2 cellular contexts compared by ENCODE assay signal in the genomic region with DNA sequence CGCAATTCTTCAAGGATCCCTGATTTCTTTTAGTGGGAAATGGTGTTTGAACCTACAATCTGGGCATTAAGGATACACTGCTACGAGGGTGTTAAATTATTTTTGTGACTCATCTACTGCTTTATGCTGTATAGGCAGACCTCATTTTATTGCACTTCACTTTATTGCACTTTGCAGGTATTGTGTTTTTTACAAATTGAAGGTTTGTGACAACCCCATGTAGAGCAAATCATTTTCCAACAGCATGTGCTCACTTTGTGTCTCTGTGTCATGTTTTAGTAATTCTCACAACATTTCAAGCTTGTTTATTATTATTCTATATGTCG.
TF ChIP-seq lines count a peak whose summit lies in the region.

No MANE protein-coding gene starts in this region.

TF ChIP-seq in K562, 482 proteins besides CTCF, POLR2A, EP300 and RAD21:
- TF ChIP-seq ZNF311 (CRISPR knock-in tag; IDR thresholded peaks at IDR 0.05) (no peak), KDM1A (IDR thresholded peaks at IDR 0.05) (no peak), EHMT2 (IDR thresholded peaks at IDR 0.05) (no peak), CREM (IDR thresholded peaks at IDR 0.05; ENCODE audit: low read depth) (no peak), SAP30 (IDR thresholded peaks at IDR 0.05; ENCODE audit: borderline replicate concordance, insufficient read depth, low read depth, low read length, poor library complexity, severe bottlenecking) (no peak), CBX3 (IDR thresholded peaks at IDR 0.05; ENCODE audit: borderline replicate concordance in 1 of 2, low read length in 2 of 2) (no peak)
- TF ChIP-seq, protein P1, sequence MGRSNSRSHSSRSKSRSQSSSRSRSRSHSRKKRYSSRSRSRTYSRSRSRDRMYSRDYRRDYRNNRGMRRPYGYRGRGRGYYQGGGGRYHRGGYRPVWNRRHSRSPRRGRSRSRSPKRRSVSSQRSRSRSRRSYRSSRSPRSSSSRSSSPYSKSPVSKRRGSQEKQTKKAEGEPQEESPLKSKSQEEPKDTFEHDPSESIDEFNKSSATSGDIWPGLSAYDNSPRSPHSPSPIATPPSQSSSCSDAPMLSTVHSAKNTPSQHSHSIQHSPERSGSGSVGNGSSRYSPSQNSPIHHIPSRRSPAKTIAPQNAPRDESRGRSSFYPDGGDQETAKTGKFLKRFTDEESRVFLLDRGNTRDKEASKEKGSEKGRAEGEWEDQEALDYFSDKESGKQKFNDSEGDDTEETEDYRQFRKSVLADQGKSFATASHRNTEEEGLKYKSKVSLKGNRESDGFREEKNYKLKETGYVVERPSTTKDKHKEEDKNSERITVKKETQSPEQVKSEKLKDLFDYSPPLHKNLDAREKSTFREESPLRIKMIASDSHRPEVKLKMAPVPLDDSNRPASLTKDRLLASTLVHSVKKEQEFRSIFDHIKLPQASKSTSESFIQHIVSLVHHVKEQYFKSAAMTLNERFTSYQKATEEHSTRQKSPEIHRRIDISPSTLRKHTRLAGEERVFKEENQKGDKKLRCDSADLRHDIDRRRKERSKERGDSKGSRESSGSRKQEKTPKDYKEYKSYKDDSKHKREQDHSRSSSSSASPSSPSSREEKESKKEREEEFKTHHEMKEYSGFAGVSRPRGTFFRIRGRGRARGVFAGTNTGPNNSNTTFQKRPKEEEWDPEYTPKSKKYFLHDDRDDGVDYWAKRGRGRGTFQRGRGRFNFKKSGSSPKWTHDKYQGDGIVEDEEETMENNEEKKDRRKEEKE (IDR thresholded peaks at IDR 0.05; ENCODE audit: borderline replicate concordance in 1 of 2, control insufficient read depth in 1 of 2, low read depth in 2 of 2, low read length in 1 of 2): no peak
- TF ChIP-seq, protein P2, sequence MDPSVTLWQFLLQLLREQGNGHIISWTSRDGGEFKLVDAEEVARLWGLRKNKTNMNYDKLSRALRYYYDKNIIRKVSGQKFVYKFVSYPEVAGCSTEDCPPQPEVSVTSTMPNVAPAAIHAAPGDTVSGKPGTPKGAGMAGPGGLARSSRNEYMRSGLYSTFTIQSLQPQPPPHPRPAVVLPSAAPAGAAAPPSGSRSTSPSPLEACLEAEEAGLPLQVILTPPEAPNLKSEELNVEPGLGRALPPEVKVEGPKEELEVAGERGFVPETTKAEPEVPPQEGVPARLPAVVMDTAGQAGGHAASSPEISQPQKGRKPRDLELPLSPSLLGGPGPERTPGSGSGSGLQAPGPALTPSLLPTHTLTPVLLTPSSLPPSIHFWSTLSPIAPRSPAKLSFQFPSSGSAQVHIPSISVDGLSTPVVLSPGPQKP (CRISPR knock-in tag; IDR thresholded peaks at IDR 0.05): no peak
- TF ChIP-seq, protein P3, sequence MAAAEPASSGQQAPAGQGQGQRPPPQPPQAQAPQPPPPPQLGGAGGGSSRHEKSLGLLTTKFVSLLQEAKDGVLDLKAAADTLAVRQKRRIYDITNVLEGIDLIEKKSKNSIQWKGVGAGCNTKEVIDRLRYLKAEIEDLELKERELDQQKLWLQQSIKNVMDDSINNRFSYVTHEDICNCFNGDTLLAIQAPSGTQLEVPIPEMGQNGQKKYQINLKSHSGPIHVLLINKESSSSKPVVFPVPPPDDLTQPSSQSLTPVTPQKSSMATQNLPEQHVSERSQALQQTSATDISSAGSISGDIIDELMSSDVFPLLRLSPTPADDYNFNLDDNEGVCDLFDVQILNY (CRISPR knock-in tag; IDR thresholded peaks at IDR 0.05): no peak
- TF ChIP-seq, protein P4, sequence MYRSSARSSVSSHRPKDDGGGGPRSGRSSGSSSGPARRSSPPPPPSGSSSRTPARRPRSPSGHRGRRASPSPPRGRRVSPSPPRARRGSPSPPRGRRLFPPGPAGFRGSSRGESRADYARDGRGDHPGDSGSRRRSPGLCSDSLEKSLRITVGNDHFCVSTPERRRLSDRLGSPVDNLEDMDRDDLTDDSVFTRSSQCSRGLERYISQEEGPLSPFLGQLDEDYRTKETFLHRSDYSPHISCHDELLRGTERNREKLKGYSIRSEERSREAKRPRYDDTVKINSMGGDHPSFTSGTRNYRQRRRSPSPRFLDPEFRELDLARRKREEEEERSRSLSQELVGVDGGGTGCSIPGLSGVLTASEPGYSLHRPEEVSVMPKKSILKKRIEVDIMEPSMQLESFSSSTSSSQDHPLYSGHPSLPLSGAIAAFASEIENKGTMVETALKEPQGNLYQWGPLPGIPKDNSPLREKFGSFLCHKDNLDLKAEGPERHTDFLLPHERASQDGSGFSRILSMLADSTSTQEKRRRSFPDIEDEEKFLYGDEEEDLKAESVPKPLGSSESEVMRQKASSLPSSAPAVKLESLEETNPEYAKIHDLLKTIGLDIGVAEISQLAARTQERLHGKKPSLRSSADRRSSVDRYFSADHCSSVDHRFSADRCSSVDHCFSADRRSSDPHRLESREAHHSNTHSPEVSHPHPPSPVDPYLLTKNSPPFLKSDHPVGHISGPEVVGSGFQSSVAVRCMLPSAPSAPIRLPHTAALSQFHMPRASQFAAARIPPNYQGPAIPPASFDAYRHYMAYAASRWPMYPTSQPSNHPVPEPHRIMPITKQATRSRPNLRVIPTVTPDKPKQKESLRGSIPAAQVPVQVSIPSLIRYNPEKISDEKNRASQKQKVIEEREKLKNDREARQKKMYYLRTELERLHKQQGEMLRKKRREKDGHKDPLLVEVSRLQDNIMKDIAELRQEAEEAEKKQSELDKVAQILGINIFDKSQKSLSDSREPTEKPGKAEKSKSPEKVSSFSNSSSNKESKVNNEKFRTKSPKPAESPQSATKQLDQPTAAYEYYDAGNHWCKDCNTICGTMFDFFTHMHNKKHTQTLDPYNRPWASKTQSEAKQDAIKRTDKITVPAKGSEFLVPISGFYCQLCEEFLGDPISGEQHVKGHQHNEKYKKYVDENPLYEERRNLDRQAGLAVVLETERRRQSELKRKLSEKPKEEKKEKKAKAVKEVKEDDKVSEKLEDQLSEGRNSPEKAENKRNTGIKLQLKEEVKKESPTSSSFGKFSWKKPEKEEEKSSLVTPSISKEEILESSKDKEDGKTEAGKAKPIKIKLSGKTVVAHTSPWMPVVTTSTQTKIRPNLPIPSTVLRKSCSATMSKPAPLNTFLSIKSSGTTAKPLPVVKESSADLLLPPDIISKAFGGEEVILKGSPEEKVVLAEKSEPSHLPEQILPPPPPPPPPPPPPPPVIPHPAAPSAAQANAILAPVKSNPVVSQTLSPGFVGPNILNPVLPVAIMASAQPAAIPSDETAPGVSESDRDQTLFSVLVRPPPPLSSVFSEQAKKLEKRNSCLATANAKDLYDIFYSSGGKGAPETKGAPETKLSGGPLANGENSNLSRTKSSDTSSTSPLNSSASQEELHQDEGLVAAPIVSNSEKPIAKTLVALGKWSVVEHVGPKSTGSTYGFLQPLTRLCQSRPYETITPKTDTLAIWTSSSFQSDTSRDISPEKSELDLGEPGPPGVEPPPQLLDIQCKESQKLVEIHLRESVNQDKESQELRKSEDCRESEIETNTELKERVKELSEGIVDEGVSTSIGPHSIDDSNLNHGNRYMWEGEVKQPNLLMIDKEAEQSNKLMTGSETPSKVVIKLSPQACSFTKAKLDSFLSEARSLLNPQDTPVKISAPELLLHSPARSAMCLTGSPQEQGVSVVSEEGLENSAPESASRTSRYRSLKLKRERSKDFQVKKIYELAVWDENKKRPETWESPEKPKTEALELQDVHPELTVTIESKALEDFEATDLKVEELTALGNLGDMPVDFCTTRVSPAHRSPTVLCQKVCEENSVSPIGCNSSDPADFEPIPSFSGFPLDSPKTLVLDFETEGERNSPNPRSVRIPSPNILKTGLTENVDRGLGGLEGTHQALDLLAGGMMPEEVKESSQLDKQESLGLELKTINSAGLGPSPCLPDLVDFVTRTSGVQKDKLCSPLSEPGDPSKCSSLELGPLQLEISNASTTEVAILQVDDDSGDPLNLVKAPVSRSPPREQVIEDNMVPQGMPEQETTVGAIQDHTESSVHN (IDR thresholded peaks at IDR 0.05; ENCODE audit: borderline replicate concordance in 1 of 2, low read depth in 1 of 2): no peak

TF ChIP-seq in neural cell, 6 proteins besides CTCF, POLR2A, EP300 and RAD21:
- TF ChIP-seq, protein P5, sequence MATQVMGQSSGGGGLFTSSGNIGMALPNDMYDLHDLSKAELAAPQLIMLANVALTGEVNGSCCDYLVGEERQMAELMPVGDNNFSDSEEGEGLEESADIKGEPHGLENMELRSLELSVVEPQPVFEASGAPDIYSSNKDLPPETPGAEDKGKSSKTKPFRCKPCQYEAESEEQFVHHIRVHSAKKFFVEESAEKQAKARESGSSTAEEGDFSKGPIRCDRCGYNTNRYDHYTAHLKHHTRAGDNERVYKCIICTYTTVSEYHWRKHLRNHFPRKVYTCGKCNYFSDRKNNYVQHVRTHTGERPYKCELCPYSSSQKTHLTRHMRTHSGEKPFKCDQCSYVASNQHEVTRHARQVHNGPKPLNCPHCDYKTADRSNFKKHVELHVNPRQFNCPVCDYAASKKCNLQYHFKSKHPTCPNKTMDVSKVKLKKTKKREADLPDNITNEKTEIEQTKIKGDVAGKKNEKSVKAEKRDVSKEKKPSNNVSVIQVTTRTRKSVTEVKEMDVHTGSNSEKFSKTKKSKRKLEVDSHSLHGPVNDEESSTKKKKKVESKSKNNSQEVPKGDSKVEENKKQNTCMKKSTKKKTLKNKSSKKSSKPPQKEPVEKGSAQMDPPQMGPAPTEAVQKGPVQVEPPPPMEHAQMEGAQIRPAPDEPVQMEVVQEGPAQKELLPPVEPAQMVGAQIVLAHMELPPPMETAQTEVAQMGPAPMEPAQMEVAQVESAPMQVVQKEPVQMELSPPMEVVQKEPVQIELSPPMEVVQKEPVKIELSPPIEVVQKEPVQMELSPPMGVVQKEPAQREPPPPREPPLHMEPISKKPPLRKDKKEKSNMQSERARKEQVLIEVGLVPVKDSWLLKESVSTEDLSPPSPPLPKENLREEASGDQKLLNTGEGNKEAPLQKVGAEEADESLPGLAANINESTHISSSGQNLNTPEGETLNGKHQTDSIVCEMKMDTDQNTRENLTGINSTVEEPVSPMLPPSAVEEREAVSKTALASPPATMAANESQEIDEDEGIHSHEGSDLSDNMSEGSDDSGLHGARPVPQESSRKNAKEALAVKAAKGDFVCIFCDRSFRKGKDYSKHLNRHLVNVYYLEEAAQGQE (IDR thresholded peaks at IDR 0.05; ENCODE audit: borderline replicate concordance): no peak
- no peak for TF ChIP-seq EZH2 (IDR thresholded peaks at IDR 0.05; ENCODE audit: borderline replicate concordance, insufficient read depth, low read length, poor library complexity, severe bottlenecking)
- peak; percentile 72 for TF ChIP-seq POLR2AphosphoS5 (IDR thresholded peaks at IDR 0.05)
- no peak for TF ChIP-seq TAF1 (IDR thresholded peaks at IDR 0.05; ENCODE audit: low read depth)
- no peak for TF ChIP-seq MXI1 (conservative IDR thresholded peaks at IDR 0.05; ENCODE audit: poor library complexity, severe bottlenecking)
